1 cellular context compared by ENCODE assay signal in genomic region chr2:235485362-235485761, GRCh38.
TF ChIP-seq lines count a peak whose summit lies in the region.

No MANE protein-coding gene starts in this region.

TF ChIP-seq in K562, 482 proteins besides CTCF, POLR2A, EP300 and RAD21 (continued from another document and continues in another):
- TF ChIP-seq MGA (IDR thresholded peaks at IDR 0.05) (peak; percentile 22; the same call in 1 of the 2 replicates), LCOR (CRISPR knock-in tag; IDR thresholded peaks at IDR 0.05) (no peak), HMGN3 (IDR thresholded peaks at IDR 0.05; ENCODE audit: borderline replicate concordance, extremely low read depth, insufficient read length, low read depth, low read length) (no peak), TAF1 (IDR thresholded peaks at IDR 0.05; ENCODE audit: control insufficient read depth, extremely low read depth, insufficient read depth, low read length, severe bottlenecking) (no peak), ZNF586 (CRISPR knock-in tag; conservative IDR thresholded peaks at IDR 0.05) (no peak), ZNF318 (IDR thresholded peaks at IDR 0.05; ENCODE audit: borderline replicate concordance in 1 of 2, low read depth in 1 of 2) (no peak), KLF16 (IDR thresholded peaks at IDR 0.05) (no peak), IRF1 (CRISPR knock-in tag; IDR thresholded peaks at IDR 0.05; ENCODE audit: borderline replicate concordance) (no peak), MITF (IDR thresholded peaks at IDR 0.05) (no peak), HINFP (tag; conservative IDR thresholded peaks at IDR 0.05; ENCODE audit: low read depth) (no peak), ZNF707 (CRISPR knock-in tag; conservative IDR thresholded peaks at IDR 0.05) (no peak), NR4A1 (CRISPR knock-in tag; IDR thresholded peaks at IDR 0.05) (no peak), NR4A1 (tag; IDR thresholded peaks at IDR 0.05) (no peak), UBTF (IDR thresholded peaks at IDR 0.05; ENCODE audit: borderline replicate concordance in 1 of 2, low read depth in 2 of 2, low read length in 2 of 2) (no peak), ZEB2 (IDR thresholded peaks at IDR 0.05) (no peak), ZNF75A (CRISPR knock-in tag; IDR thresholded peaks at IDR 0.05) (no peak), PRPF4 (IDR thresholded peaks at IDR 0.05; ENCODE audit: insufficient read depth, low read depth, low read length, poor library complexity, severe bottlenecking) (no peak)
